Comparison of ENCODE assay signal across 35 cellular contexts in genomic region chr19:44549507-44549906, GRCh38. TPM values are rescaled to one million over a fixed set of nuclear protein-coding genes. Genes with fewer than 3 reads are reported as not detected.
"Had no signal": no experiment of that assay in that cellular context is flagged by ENCODE, and none has a peak within 500 bp of the region (broad histone marks: within the 10 kb centered on the region; RNA-seq: fewer than 3 reads in every experiment).

No MANE protein-coding gene starts in this region.

- H3K9me3 ChIP-seq: adrenal gland had no signal

- DNase-seq: activated B cell treated with CpG ODN at 0.5 μM for 24 hours; activated CD4-positive, alpha-beta memory T cell treated with anti-CD3 and anti-CD28 coated beads for 36 hours; activated CD4-positive, alpha-beta T cell treated with anti-CD3 and anti-CD28 coated beads for 4 hours; activated CD4-positive, alpha-beta T cell treated with anti-CD3 and anti-CD28 coated beads, Interleukin-2, amount 10 ng/mL, durations not matched to agents 24 days and 14 days; activated CD4-positive, alpha-beta T cell treated with anti-CD3 and anti-CD28 coated beads, Interleukin-2, amount 50 U/mL, for 1 hour; activated CD4-positive, alpha-beta T cell treated with anti-CD3 and anti-CD28 coated beads, Interleukin-2, amount 50 U/mL, for 4 hours; activated CD4-positive, CD25-positive, alpha-beta regulatory T cell treated with anti-CD3 and anti-CD28 coated beads, Interleukin-2, amount 50 U/mL, for 72 hours; activated CD8-positive, alpha-beta memory T cell treated with anti-CD3 and anti-CD28 coated beads, Interleukin-2, amount 50 U/mL, for 4 hours; activated CD8-positive, alpha-beta T cell treated with anti-CD3 and anti-CD28 coated beads for 36 hours; activated effector memory CD4-positive, alpha-beta T cell treated with anti-CD3 and anti-CD28 coated beads, Interleukin-2, amount 50 U/mL, for 16 hours; activated gamma-delta T cell treated with Interleukin-2 at 50 U/mL for 16 hours; activated naive CD4-positive, alpha-beta T cell; activated naive CD4-positive, alpha-beta T cell treated with anti-CD3 and anti-CD28 coated beads for 36 hours; activated naive CD4-positive, alpha-beta T cell treated with anti-CD3 and anti-CD28 coated beads, Interleukin-2, amount 50 U/mL, for 16 hours; activated naive CD8-positive, alpha-beta T cell treated with anti-CD3 and anti-CD28 coated beads for 36 hours; activated T-cell treated with anti-CD3 and anti-CD28 coated beads for 4 hours; activated T-cell treated with anti-CD3 and anti-CD28 coated beads, Interleukin-2, amount 50 U/mL, for 1 hour; activated T-cell treated with anti-CD3 and anti-CD28 coated beads, Interleukin-2, amount 50 U/mL, for 4 hours; activated T-cell treated with anti-CD3 and anti-CD28 coated beads, Interleukin-2, amount 50 U/mL, for 72 hours; adrenal gland; amniotic stem cell; aorta; caudate nucleus; cerebellar nuclear complex; T-helper 2 cell; T-helper 9 cell had no signal

- H3K27ac ChIP-seq: adrenal gland, cardiac muscle cell, VCaP had no signal

- FAIRE-seq: bronchial epithelial cell, TTC549 had no signal

- ATAC-seq: activated CD8-positive, alpha-beta T cell treated with anti-CD3 and anti-CD28 coated beads for 36 hours; activated naive CD4-positive, alpha-beta T cell treated with anti-CD3 and anti-CD28 coated beads, Interleukin-2, amount 50 U/mL, for 72 hours; activated T-cell treated with anti-CD3 and anti-CD28 coated beads, Interleukin-2, amount 50 U/mL, for 4 hours; activated T-cell treated with anti-CD3 and anti-CD28 coated beads, Interleukin-2, amount 50 U/mL, for 72 hours; activated T-helper 17 cell treated with anti-CD3 and anti-CD28 coated beads, Interleukin-2, amount 50 U/mL, for 72 hours had no signal

- H3K36me3 ChIP-seq: adrenal gland, cardiac muscle cell had no signal

- H3K4me3 ChIP-seq: adrenal gland, cardiac muscle cell had no signal

- H3K27me3 ChIP-seq: adrenal gland, cardiac muscle cell had no signal

RNA-seq across cellular contexts. Expression of gene CEACAM20, which starts 20.0 kb away (rescaled TPM):
- total RNA-seq: activated B cell treated with CpG ODN at 0.5 μM for 24 hours; activated CD4-positive, alpha-beta memory T cell treated with anti-CD3 and anti-CD28 coated beads for 36 hours; activated CD4-positive, alpha-beta T cell treated with anti-CD3 and anti-CD28 coated beads, Interleukin-2, amount 10 ng/mL, durations not matched to agents 24 days and 14 days; activated CD8-positive, alpha-beta memory T cell treated with anti-CD3 and anti-CD28 coated beads for 36 hours; activated CD8-positive, alpha-beta T cell treated with anti-CD3 and anti-CD28 coated beads for 36 hours; activated naive CD4-positive, alpha-beta T cell treated with anti-CD3 and anti-CD28 coated beads for 36 hours; activated naive CD4-positive, alpha-beta T cell treated with anti-CD3 and anti-CD28 coated beads, Interleukin-2, amount 50 U/mL, for 72 hours; activated naive CD8-positive, alpha-beta T cell treated with anti-CD3 and anti-CD28 coated beads for 36 hours; activated T-cell treated with anti-CD3 and anti-CD28 coated beads, Interleukin-2, amount 50 U/mL, for 4 hours; activated T-cell treated with anti-CD3 and anti-CD28 coated beads, Interleukin-2, amount 50 U/mL, for 72 hours; activated T-helper 1 cell treated with anti-CD3 and anti-CD28 coated beads, Interleukin-12 subunit alpha, Interleukin-12 subunit beta, Interleukin-2, Interleukin-4 antibody, amounts not matched to agents 30 ng/mL and 10 ng/mL and 1 ng/mL, durations not matched to agents 14 hours and 24 hours and 36 hours; activated T-helper 17 cell treated with anti-CD3 and anti-CD28 coated beads, Interleukin-2, amount 50 U/mL, for 72 hours; aorta; bronchial epithelial cell; cardiac muscle cell; chondrocyte had no signal
- polyA plus RNA-seq: cardiac muscle cell had no signal
